Comparison of ENCODE assay signal across 8 cellular contexts in genomic region chr7:101743241-101743994, GRCh38.
DNase-seq lines count a peak whose midpoint lies in the region; ATAC-seq lines count a peak whose summit lies in the region.

No MANE protein-coding gene starts in this region.

- 1% methylated on average over 60 of the region's 60 CpGs for WGBS in ectodermal cell, 2 experiments

- H3K4me3 ChIP-seq in ectodermal cell (ENCODE audit: insufficient read depth, low read depth, low read length) (peak overlapping the region; percentile 48), mononuclear cell (ENCODE audit: low read length) (peak overlapping the region; percentile 41)

- H3K9me3 ChIP-seq in ectodermal cell (ENCODE audit: control insufficient read depth, low read length) (no peaks in the 10 kb centered on the region), mononuclear cell (ENCODE audit: low read depth, low read length) (no peaks in the 10 kb centered on the region)

- no peaks in the 10 kb centered on the region for H3K36me3 ChIP-seq in ectodermal cell (ENCODE audit: control insufficient read depth, insufficient read depth, low read length)

- H3K27me3 ChIP-seq in ectodermal cell (ENCODE audit: control insufficient read depth, insufficient read depth, low read length, poor library complexity, severe bottlenecking), result no peaks in the 10 kb centered on the region
- H3K27me3 ChIP-seq in mononuclear cell (ENCODE audit: insufficient read depth, low read length), result no peaks in the 10 kb centered on the region

- H3K27ac ChIP-seq in ectodermal cell (ENCODE audit: insufficient read depth, low read depth, low read length, poor library complexity, severe bottlenecking), result no peak overlapping the region

- H3K4me1 ChIP-seq in ectodermal cell (ENCODE audit: control insufficient read depth, insufficient read depth, low read length) (peaks cover 10% of the 10 kb centered on the region), mononuclear cell (ENCODE audit: insufficient read depth, low read length) (peaks cover 60% of the 10 kb centered on the region)

- no peak for ATAC-seq in GM18909 (IDR thresholded peaks at IDR 0.05; ENCODE audit: poor library complexity, unreplicated experiment)

- peak; percentile 44 for DNase-seq in NCI-H345 (lab: John Stamatoyannopoulos, UW)
- DNase-seq in NCI-H345 treated with DMSO at 0.1 percent for 48 hours (lab: John Stamatoyannopoulos, UW; ENCODE audit: unreplicated experiment), result no peak
- DNase-seq in NCI-H526 (lab: John Stamatoyannopoulos, UW), result peak; percentile 56 to 82
- DNase-seq in activated CD4-positive, alpha-beta T cell treated with anti-CD3 and anti-CD28 coated beads, Interleukin-2, amount 50 U/mL, for 4 hours, result peak; percentile 49 to 53
- peak; percentile 30 for DNase-seq in stimulated activated CD8-positive, alpha-beta memory T cell treated with anti-CD3 and anti-CD28 coated beads, Interleukin-4, amount 100 ng/mL, for 24 hours (ENCODE audit: low read depth)
